In the genomic region with DNA sequence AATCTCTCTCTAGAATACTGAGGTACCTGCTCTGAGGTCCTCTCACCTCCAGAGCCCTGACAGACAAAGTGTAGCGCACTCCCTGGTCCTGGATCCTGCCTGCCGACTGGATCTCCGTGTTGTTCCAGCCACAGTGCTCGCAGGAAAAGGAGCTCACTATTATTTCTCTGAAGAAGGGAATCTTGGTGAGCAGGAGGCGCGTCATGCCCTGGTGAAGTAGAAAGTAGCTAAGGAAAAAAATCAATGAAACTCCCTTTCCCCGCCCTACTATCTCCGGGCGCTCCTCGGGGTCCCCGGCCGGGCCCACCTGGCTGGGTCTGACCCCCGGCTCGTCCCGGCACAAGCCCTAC, we compare ENCODE assay signal across 8 cellular contexts. TPM values are rescaled to one million over a fixed set of nuclear protein-coding genes. Genes with fewer than 3 reads are reported as not detected.
A peak's percentile ranks its signal among the peaks of the same experiment; 100 is the strongest.
DNase-seq lines count a peak whose midpoint lies in the region; ATAC-seq, FAIRE-seq and TF ChIP-seq lines count a peak whose summit lies in the region.

No MANE protein-coding gene starts in this region.

- no peaks in the 10 kb centered on the region for H3K9me2 ChIP-seq in Loucy (replicated peaks; ENCODE audit: low read depth, low read length)

- H2BK12ac ChIP-seq in neuronal stem cell (ENCODE audit: low read length): no peak overlapping the region

- peak overlapping the region; percentile 4 for H2BK5ac ChIP-seq in neuronal stem cell (ENCODE audit: low read length)

- WGBS in neuronal stem cell (ENCODE audit: extremely low coverage in 2 of 2, insufficient read length in 2 of 2, insufficient replicate concordance in 1 of 2), 2 donors: no CpG with 5 or more reads among the region's 15 CpGs

- peaks cover 12% of the 10 kb centered on the region for H4K20me1 ChIP-seq in Loucy (ENCODE audit: insufficient read depth, low read length, poor library complexity, severe bottlenecking)

- H2BK15ac ChIP-seq in neuronal stem cell (ENCODE audit: low read length): no peak overlapping the region

- H3K27me3 ChIP-seq in Loucy (ENCODE audit: insufficient read depth, low read length, poor library complexity, severe bottlenecking) (no peaks in the 10 kb centered on the region), endocrine pancreas (ENCODE audit: control insufficient read depth, insufficient read depth, low read length) (no peaks in the 10 kb centered on the region), neuronal stem cell (ENCODE audit: control insufficient read depth in 3 of 3, insufficient read depth in 3 of 3, low read depth in 1 of 3, low read length in 3 of 3) (peaks cover 0 to 12% (median 3%) of the 10 kb centered on the region in 3 experiments)

- no peak for TF ChIP-seq CTCF in Loucy (conservative IDR thresholded peaks at IDR 0.05; ENCODE audit: low read length)

- H3K4me3 ChIP-seq in Loucy (ENCODE audit: low read length, poor library complexity, severe bottlenecking) (peak overlapping the region; percentile 99), endocrine pancreas (ENCODE audit: control insufficient read depth, insufficient read depth, low read length) (peak overlapping the region; percentile 82), neuronal stem cell (ENCODE audit: low read length in 2 of 2) (peak overlapping the region; percentile 58 to 90)

- no peaks in the 10 kb centered on the region for H3F3A ChIP-seq in Loucy (ENCODE audit: low read depth)

- peak overlapping the region; percentile 88 for H2AFZ ChIP-seq in Loucy (ENCODE audit: low read length)
- H2AFZ ChIP-seq in neuronal stem cell (ENCODE audit: low read length): peak overlapping the region; percentile 86

- H4K8ac ChIP-seq in neuronal stem cell (ENCODE audit: low read depth, low read length): no peak overlapping the region

- no peak overlapping the region for H2BK120ac ChIP-seq in neuronal stem cell (ENCODE audit: low read depth, low read length)

- H3K4me1 ChIP-seq in Loucy (ENCODE audit: insufficient read depth, low read length, poor library complexity, severe bottlenecking): peaks cover 27% of the 10 kb centered on the region
- H3K4me1 ChIP-seq in endocrine pancreas (ENCODE audit: control insufficient read depth, insufficient read depth, low read length): peaks cover 4% of the 10 kb centered on the region
- H3K4me1 ChIP-seq in neuronal stem cell (ENCODE audit: control insufficient read depth in 2 of 2, insufficient read depth in 1 of 2, low read depth in 1 of 2, low read length in 2 of 2): peaks cover 8 to 15% of the 10 kb centered on the region in 2 donors

- ATAC-seq in HG03460 (IDR thresholded peaks at IDR 0.05; ENCODE audit: unreplicated experiment): no peak

- no peak overlapping the region for H3K4ac ChIP-seq in neuronal stem cell (ENCODE audit: low read length)

- H3K14ac ChIP-seq in neuronal stem cell (ENCODE audit: low read length): no peak overlapping the region

- FAIRE-seq in GM18507 (lab: Jason Lieb, UNC): peak; percentile 21

- peak overlapping the region; percentile 90 for H3K9ac ChIP-seq in Loucy (ENCODE audit: low read depth, low read length, poor library complexity, severe bottlenecking)
- H3K9ac ChIP-seq in endocrine pancreas (ENCODE audit: control insufficient read depth, insufficient read depth, low read length): peak overlapping the region; percentile 76
- H3K9ac ChIP-seq in neuronal stem cell (ENCODE audit: low read depth, low read length, poor library complexity): peak overlapping the region; percentile 65

- DNase-seq in GM18507 (ENCODE audit: extremely low spot score, insufficient read length, low read depth) (no peak), neuronal stem cell (ENCODE audit: low spot score) (no peak), NCI-H2081 treated with DMSO at 0.1 percent for 48 hours (lab: John Stamatoyannopoulos, UW) (no peak), NCI-H2081 (lab: John Stamatoyannopoulos, UW) (no peak)
- DNase-seq in stimulated activated CD4-positive, alpha-beta T cell treated with anti-CD3 and anti-CD28 coated beads, Interleukin-2, amount 100 ng/mL, for 48 hours: no peak

- H2AK5ac ChIP-seq in neuronal stem cell (ENCODE audit: low read depth, low read length): no peak overlapping the region

- H3K4me2 ChIP-seq in Loucy (ENCODE audit: low read depth, low read length, poor library complexity, severe bottlenecking) (peak overlapping the region; percentile 96), neuronal stem cell (ENCODE audit: insufficient read depth, low read length, poor library complexity, severe bottlenecking) (peak overlapping the region; percentile 92)

- H3K9me3 ChIP-seq in Loucy (ENCODE audit: insufficient read depth, low read depth, low read length) (no peaks in the 10 kb centered on the region), endocrine pancreas (ENCODE audit: control insufficient read depth, low read length) (no peaks in the 10 kb centered on the region), neuronal stem cell (replicated peaks in 1 of 2; ENCODE audit: control insufficient read depth in 2 of 2, insufficient read depth in 1 of 2, low read depth in 1 of 2, low read length in 2 of 2) (no peaks in the 10 kb centered on the region)

- H3K18ac ChIP-seq in neuronal stem cell (ENCODE audit: low read length): peak overlapping the region; percentile 42

- peaks cover 41% of the 10 kb centered on the region for H3K79me2 ChIP-seq in Loucy (ENCODE audit: insufficient read depth, low read length)

- H3K27ac ChIP-seq in neuronal stem cell (replicated peaks; ENCODE audit: low read length): no peak overlapping the region

- H3K79me1 ChIP-seq in neuronal stem cell (ENCODE audit: low read depth, low read length): no peaks in the 10 kb centered on the region

- no peak overlapping the region for H4K91ac ChIP-seq in neuronal stem cell (ENCODE audit: low read depth, low read length, poor library complexity)

- H3K23ac ChIP-seq in neuronal stem cell (ENCODE audit: low read depth, low read length, poor library complexity): no peak overlapping the region

- H3K36me3 ChIP-seq in Loucy (ENCODE audit: insufficient read depth, low read length) (peaks cover 34% of the 10 kb centered on the region; the same call in 1 of the 2 replicates), endocrine pancreas (ENCODE audit: control insufficient read depth, insufficient read depth, low read length) (peaks cover 7% of the 10 kb centered on the region), neuronal stem cell (replicated peaks in 1 of 2; ENCODE audit: control insufficient read depth in 2 of 2, insufficient read depth in 2 of 2, low read length in 2 of 2) (peaks cover 28 to 47% of the 10 kb centered on the region in 2 donors)

RNA-seq across cellular contexts. Expression of gene ZPR1, which starts 0.4 kb away (rescaled TPM):
- polyA plus RNA-seq in neuronal stem cell (2013, experiment 1 of 2): 20.9 TPM
- polyA plus RNA-seq in neuronal stem cell (2013, experiment 2 of 2): 21.9 TPM

RNA-seq across cellular contexts. Expression of gene APOA5, which starts 4.3 kb away (rescaled TPM):
- 0.03 TPM for polyA plus RNA-seq in neuronal stem cell (2013, experiment 1 of 2)
- not detected for polyA plus RNA-seq in neuronal stem cell (2013, experiment 2 of 2)

RNA-seq across cellular contexts. Expression of gene BUD13, which starts 14.6 kb away (rescaled TPM):
- 31.8 TPM for polyA plus RNA-seq in neuronal stem cell (2013, experiment 1 of 2)
- polyA plus RNA-seq in neuronal stem cell (2013, experiment 2 of 2): 31.6 TPM

RNA-seq across cellular contexts. Expression of gene APOA4, which starts 35.7 kb away (rescaled TPM):
- not detected for polyA plus RNA-seq in neuronal stem cell (2013, experiment 1 of 2)
- polyA plus RNA-seq in neuronal stem cell (2013, experiment 2 of 2): not detected

RNA-seq across cellular contexts. Expression of gene APOC3, which starts 42.3 kb away (rescaled TPM):
- not detected for polyA plus RNA-seq in neuronal stem cell (2013, experiment 1 of 2)
- not detected for polyA plus RNA-seq in neuronal stem cell (2013, experiment 2 of 2)
